13 cellular contexts compared by ENCODE assay signal in the genomic region with DNA sequence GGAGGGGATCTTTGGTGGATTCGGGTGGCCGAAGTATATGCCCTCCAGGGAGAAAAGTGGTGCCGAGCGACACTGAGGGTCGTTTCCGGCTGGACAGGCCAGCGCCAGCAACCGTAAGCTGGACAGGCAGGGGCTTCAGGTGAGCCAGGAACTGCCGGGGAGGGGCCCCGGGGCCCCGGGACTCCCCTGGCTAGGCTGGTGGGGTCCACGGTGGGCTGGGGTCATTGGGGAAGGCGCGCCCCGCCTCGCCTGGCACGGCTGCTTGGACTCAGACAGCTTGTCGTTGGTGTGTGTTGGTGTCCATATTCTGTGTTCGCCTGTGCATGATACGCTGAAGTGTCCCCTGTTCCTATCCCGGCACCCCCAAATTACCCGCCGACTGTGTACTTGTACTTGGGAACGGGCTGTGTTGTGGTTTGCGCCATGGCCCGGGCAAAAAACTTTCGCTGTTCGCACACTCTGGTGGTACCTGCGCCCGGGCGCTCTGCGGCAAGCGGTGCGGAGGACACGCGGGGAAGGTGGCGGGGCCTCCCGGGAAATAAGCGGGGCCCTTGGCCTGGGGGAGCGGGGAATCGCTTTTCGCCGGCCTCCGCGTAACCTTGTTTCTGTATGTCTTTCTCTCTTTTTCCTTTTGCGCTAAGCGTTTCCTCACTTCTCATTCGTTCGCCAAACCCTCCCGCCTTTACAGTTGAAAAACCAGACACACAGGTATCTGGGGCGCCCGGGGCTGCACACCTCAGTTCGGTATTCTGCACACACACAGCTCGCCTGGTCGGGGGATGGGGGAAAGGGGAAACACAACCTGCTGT. TPM values are rescaled to one million over a fixed set of nuclear protein-coding genes. Genes with fewer than 3 reads are reported as not detected.
DNase-seq lines count a peak whose midpoint lies in the region; ATAC-seq, FAIRE-seq and TF ChIP-seq lines count a peak whose summit lies in the region.
"Had no signal": no experiment of that assay in that cellular context is flagged by ENCODE, and none has a peak within 500 bp of the region (broad histone marks: within the 10 kb centered on the region; RNA-seq: fewer than 3 reads in every experiment).

No MANE protein-coding gene starts in this region.

- H3K4me3 Mint-ChIP-seq in GM23338 = peak overlapping the region; percentile 70
- H3K4me3 Mint-ChIP-seq in brain = peak overlapping the region; percentile 27 to 77 (median 67)
- H3K4me3 Mint-ChIP-seq in memory B cell = peak overlapping the region; percentile 66

- no peaks in the 10 kb centered on the region for H3K9me2 ChIP-seq in GM23338 (ENCODE audit: insufficient read depth)

- no peaks in the 10 kb centered on the region for H4K20me1 ChIP-seq in GM23338 (replicated peaks; ENCODE audit: insufficient read depth)

- H3K4me3 ChIP-seq in ACC112 (ENCODE audit: low read depth, low read length) (peak overlapping the region; percentile 58; the same call in 1 of the 2 replicates), GM23338 (peak overlapping the region; percentile 58)
- H3K4me3 ChIP-seq: colonic mucosa had no signal

- H3K27me3 ChIP-seq in ACC112 (ENCODE audit: insufficient read depth, low read length) (peaks cover 64% of the 10 kb centered on the region), GM23338 (ENCODE audit: insufficient read depth) (peaks cover 67% of the 10 kb centered on the region)

- no peak for DNase-seq in GM23338 (ENCODE audit: low spot score)
- no peak for DNase-seq in memory B cell (ENCODE audit: low spot score in 2 of 2)
- DNase-seq in SKM-1 (lab: John Stamatoyannopoulos, UW; ENCODE audit: unreplicated experiment) = no peak
- no peak for DNase-seq in frontal cortex (ENCODE audit: low spot score in 2 of 2)
- DNase-seq: colonic mucosa, NCI-H1105 treated with DMSO at 0.1 percent for 48 hours had no signal

- H2AFZ ChIP-seq in ACC112 (ENCODE audit: low read length, unreplicated experiment) (no peak overlapping the region), GM23338 (peak overlapping the region; percentile 87)

- H3K79me2 ChIP-seq in ACC112 (ENCODE audit: control insufficient read depth, insufficient read depth, low read length, unreplicated experiment) = no peaks in the 10 kb centered on the region
- peaks cover 65% of the 10 kb centered on the region for H3K79me2 ChIP-seq in GM23338 (replicated peaks; ENCODE audit: insufficient read depth)

- no peak for ATAC-seq in GM23338
- ATAC-seq in memory B cell (ENCODE audit: low read depth) = peak; percentile 30
- no peak for ATAC-seq in HG03439 (IDR thresholded peaks at IDR 0.05; ENCODE audit: unreplicated experiment)
- no peak for ATAC-seq in HG03135 (IDR thresholded peaks at IDR 0.05; ENCODE audit: unreplicated experiment)

- no peaks in the 10 kb centered on the region; the same call in 2 of the 3 replicates for H3K9me3 Mint-ChIP-seq in GM23338
- peaks cover 0 to 14% (median 6%) of the 10 kb centered on the region in 5 experiments for H3K9me3 Mint-ChIP-seq in brain
- H3K9me3 Mint-ChIP-seq in memory B cell = no peaks in the 10 kb centered on the region

- TF ChIP-seq CTCF in GM23338 (conservative IDR thresholded peaks at IDR 0.05; ENCODE audit: low read depth in 2 of 2) (no peak), brain (conservative IDR thresholded peaks at IDR 0.05) (no peak)

- H3K27ac Mint-ChIP-seq in GM23338 = no peak overlapping the region
- H3K27ac Mint-ChIP-seq in brain = no peak overlapping the region
- H3K27ac Mint-ChIP-seq in memory B cell = no peak overlapping the region
- H3K27ac Mint-ChIP-seq: CD14-positive monocyte had no signal

- H3K36me3 ChIP-seq in ACC112 (ENCODE audit: insufficient read depth, low read length) = no peaks in the 10 kb centered on the region
- no peaks in the 10 kb centered on the region for H3K36me3 ChIP-seq in GM23338 (ENCODE audit: insufficient read depth)
- H3K36me3 ChIP-seq: colonic mucosa had no signal

- peak overlapping the region; percentile 84 for H3K4me2 ChIP-seq in GM23338

- no peak for FAIRE-seq in frontal cortex (lab: Jason Lieb, UNC)
- FAIRE-seq: TTC549 had no signal

- H3K27me3 Mint-ChIP-seq in GM23338 (ENCODE audit: insufficient read depth, low read depth, poor library complexity) = peaks cover 58% of the 10 kb centered on the region
- H3K27me3 Mint-ChIP-seq in brain = peaks cover 87% of the 10 kb centered on the region
- peaks cover 12% of the 10 kb centered on the region for H3K27me3 Mint-ChIP-seq in memory B cell

- H3K4me1 ChIP-seq in ACC112 (ENCODE audit: control insufficient read depth, insufficient read depth, low read length, unreplicated experiment) (peaks cover 3% of the 10 kb centered on the region), GM23338 (ENCODE audit: insufficient read depth) (peaks cover 22% of the 10 kb centered on the region; the same call in 1 of the 2 replicates)
- H3K4me1 ChIP-seq: colonic mucosa had no signal

- H3K4me1 Mint-ChIP-seq in GM23338 (peaks cover 40% of the 10 kb centered on the region), brain (peaks cover 14% of the 10 kb centered on the region), memory B cell (peaks cover 17% of the 10 kb centered on the region)

- H3K27ac ChIP-seq in ACC112 (ENCODE audit: low read depth, low read length) (no peak overlapping the region), GM23338 (ENCODE audit: low read depth) (no peak overlapping the region)
- H3K27ac ChIP-seq: colonic mucosa had no signal

- peaks cover 8% of the 10 kb centered on the region; the same call in 1 of the 2 replicates for H3F3A ChIP-seq in GM23338 (replicated peaks; ENCODE audit: low read depth)

- H3K36me3 Mint-ChIP-seq in GM23338 (ENCODE audit: low read depth) (peaks cover 29% of the 10 kb centered on the region), brain (no peaks in the 10 kb centered on the region), memory B cell (no peaks in the 10 kb centered on the region)

TF ChIP-seq in GM23338, 12 proteins besides CTCF, POLR2A, EP300 and RAD21:
- TF ChIP-seq EZH2 (IDR thresholded peaks at IDR 0.05; ENCODE audit: low read depth, unreplicated experiment) = peak; percentile 90
- TF ChIP-seq ZNF331 (CRISPR knock-in tag; IDR thresholded peaks at IDR 0.05; ENCODE audit: low read depth) = no peak
- TF ChIP-seq CREB1 (CRISPR knock-in tag; IDR thresholded peaks at IDR 0.05; ENCODE audit: low read depth) = no peak

RNA-seq across cellular contexts. Expression of a gene that starts 3.2 kb away (rescaled TPM):
- total RNA-seq in GM23338 (2014; rRNA removed; shearing (Covaris generic)) = 1,032 and 1,042 TPM in 2 replicates
- 917 and 940 TPM in 2 replicates for polyA plus RNA-seq in GM23338 (2016; fragmentation: Nextera tagmentation; extraction: Ambion mirVana)
- polyA plus RNA-seq in brain (ENCODE audit: insufficient read depth, low read depth, low replicate concordance) = 3,328 TPM
- total RNA-seq in frontal cortex = 481 TPM

RNA-seq across cellular contexts. Expression of a gene that starts 5.0 kb away (rescaled TPM):
- 12.1 and 15.0 TPM in 2 replicates for total RNA-seq in GM23338 (2014; rRNA removed; shearing (Covaris generic))
- 11.3 and 12.3 TPM in 2 replicates for polyA plus RNA-seq in GM23338 (2016; fragmentation: Nextera tagmentation; extraction: Ambion mirVana)
- not detected for polyA plus RNA-seq in brain (ENCODE audit: insufficient read depth, low read depth, low replicate concordance)
- 1.2 TPM for total RNA-seq in frontal cortex
- total RNA-seq: myocyte had no signal
- polyA plus RNA-seq: CD14-positive monocyte had no signal
